ENCODE assay signal across 20 cellular contexts in genomic region chr3:134474956-134475355, GRCh38. TPM values are rescaled to one million over a fixed set of nuclear protein-coding genes. Genes with fewer than 3 reads are reported as not detected.
DNase-seq lines count a peak whose midpoint lies in the region; ATAC-seq and TF ChIP-seq lines count a peak whose summit lies in the region.
"Had no signal": no experiment of that assay in that cellular context is flagged by ENCODE, and none has a peak within 500 bp of the region (broad histone marks: within the 10 kb centered on the region; RNA-seq: fewer than 3 reads in every experiment).

No MANE protein-coding gene starts in this region.

- ATAC-seq in RWPE2 (ENCODE audit: low read depth) = no peak

- POLR2A ChIA-PET in Caco-2 (lab: Charles Lee) = interaction anchor here (0.9 kb wide), 1 partner anchor 165 kb away, joined by 3 read pairs; no protein-coding TSS in a partner anchor

- H3K9me3 Mint-ChIP-seq in Caco-2 (ENCODE audit: unreplicated experiment) (no peaks in the 10 kb centered on the region), nephron progenitor cell (no peaks in the 10 kb centered on the region)

- WGBS in stomach, 5 donors = 83 to 87% (median 86%) methylated on average over 5 of the region's 5 CpGs

- H3K27ac ChIP-seq in RWPE2 (ENCODE audit: poor library complexity, severe bottlenecking) (peak overlapping the region; percentile 66), epithelial cell of prostate (peak overlapping the region; percentile 69), stomach (no peak overlapping the region)

- H3K36me3 Mint-ChIP-seq in Caco-2 (ENCODE audit: insufficient read depth, unreplicated experiment) = peaks cover 18% of the 10 kb centered on the region
- H3K36me3 Mint-ChIP-seq in nephron progenitor cell (ENCODE audit: low read depth) = peaks cover 15% of the 10 kb centered on the region

- intact Hi-C loops in Caco-2 (cut with micrococcal nuclease; ENCODE audit: unreplicated experiment) = loop anchor here (1.0 to 5.0 kb wide), 5 partner anchors 101 to 278 kb away; partner anchors contain the start of gene AMOTL2
- intact Hi-C loops in stomach (cut with DNase I; ENCODE audit: low total_unique reads) = loop anchor here (5.0 to 10.0 kb wide), 3 partner anchors 100 to 260 kb away; partner anchors contain the start of gene AMOTL2

- no TSS peak for BruUV-seq in Caco-2 (replicated peaks; lab: Mats Ljungman, UMichigan)

- H3K9me3 ChIP-seq in Caco-2 (no peaks in the 10 kb centered on the region), RWPE2 (ENCODE audit: severe bottlenecking) (no peaks in the 10 kb centered on the region), stomach (no peaks in the 10 kb centered on the region)

- peaks cover 2% of the 10 kb centered on the region; the same call in 1 of the 2 replicates for H3K36me3 ChIP-seq in Caco-2 (ENCODE audit: control insufficient read depth, insufficient read depth, low read length)
- peaks cover 34% of the 10 kb centered on the region for H3K36me3 ChIP-seq in RWPE2 (ENCODE audit: low read depth)
- H3K36me3 ChIP-seq in stomach = peaks cover 17 to 45% (median 36%) of the 10 kb centered on the region in 4 donors

- CTCF ChIA-PET in Caco-2 (lab: Charles Lee) = interaction anchor here (0.6 to 3.9 kb wide), 4 partner anchors 110 to 167 kb away, joined by 3 to 37 read pairs (median 16); no protein-coding TSS in a partner anchor

- H3K4me1 ChIP-seq in Caco-2 = peaks cover 42% of the 10 kb centered on the region
- H3K4me1 ChIP-seq in RWPE2 (ENCODE audit: insufficient read depth, poor library complexity, severe bottlenecking) = peaks cover 44% of the 10 kb centered on the region
- peaks cover 9 to 48% (median 32%) of the 10 kb centered on the region in 4 donors for H3K4me1 ChIP-seq in stomach

- H3K27ac Mint-ChIP-seq in Caco-2 (ENCODE audit: unreplicated experiment) (peak overlapping the region; percentile 12), nephron progenitor cell (peak overlapping the region; percentile 68)

- H3K4me3 ChIP-seq in Caco-2 (ENCODE audit: low read depth, low read length) = no peak overlapping the region
- H3K4me3 ChIP-seq in RWPE2 (ENCODE audit: severe bottlenecking) = no peak overlapping the region
- no peak overlapping the region for H3K4me3 ChIP-seq in stomach

- H3K4me1 Mint-ChIP-seq in Caco-2 (ENCODE audit: low read depth, unreplicated experiment) (peaks cover 10% of the 10 kb centered on the region), nephron progenitor cell (peaks cover 29% of the 10 kb centered on the region)

- TF ChIP-seq EP300 in stomach (IDR thresholded peaks at IDR 0.05) = no peak

- no peak for TF ChIP-seq POLR2A in stomach (IDR thresholded peaks at IDR 0.05)

- TF ChIP-seq CTCF in Caco-2 (IDR thresholded peaks at IDR 0.05; ENCODE audit: insufficient read depth in 1 of 2, low read depth in 1 of 2, low read length in 1 of 2, severe bottlenecking in 1 of 2, unreplicated experiment in 1 of 2) (no peak), RWPE2 (IDR thresholded peaks at IDR 0.05; ENCODE audit: poor library complexity, severe bottlenecking) (no peak), nephron progenitor cell (IDR thresholded peaks at IDR 0.05) (no peak), stomach (IDR thresholded peaks at IDR 0.05) (no peak)

- H3K27me3 Mint-ChIP-seq in Caco-2 (ENCODE audit: insufficient read depth, unreplicated experiment) (no peaks in the 10 kb centered on the region), nephron progenitor cell (ENCODE audit: low read depth, poor library complexity) (no peaks in the 10 kb centered on the region)

- DNase-seq in Caco-2 (no peak), RWPE2 (ENCODE audit: low spot score) (no peak), epithelial cell of prostate (ENCODE audit: low read depth, low spot score) (no peak), nephron progenitor cell (no peak), DMS153 (lab: John Stamatoyannopoulos, UW) (no peak), stomach (no peak), HuH-7 (ENCODE audit: low spot score) (no peak)
- DNase-seq: 8988T, ACHN, DMS79, KBM-7, MM.1S, NCI-H1417, NCI-H1694 treated with DMSO at 0.1 percent for 48 hours, NCI-H2081, NCI-H226, NCI-H510A, NCI-H69, RPMI8226, SHP77 treated with DMSO at 0.1 percent for 48 hours had no signal

- H3K27me3 ChIP-seq in Caco-2 (replicated peaks; ENCODE audit: control insufficient read depth, insufficient read depth, low read length) (no peaks in the 10 kb centered on the region), RWPE2 (ENCODE audit: insufficient read depth, poor library complexity, severe bottlenecking) (no peaks in the 10 kb centered on the region), stomach (no peaks in the 10 kb centered on the region)

- no peak overlapping the region for H3K4me3 Mint-ChIP-seq in Caco-2 (ENCODE audit: unreplicated experiment)
- no peak overlapping the region for H3K4me3 Mint-ChIP-seq in nephron progenitor cell

RNA-seq across cellular contexts. Expression of gene ANAPC13, which starts 10.8 kb away (rescaled TPM):
- total RNA-seq in Caco-2 (2022) (47.6 and 57.0 TPM in 2 replicates), stomach (10 to 100 TPM in 4 of 5 donors, 1 to 10 TPM in 1; 3.2 to 73.3 (median 29.9) TPM)
- 100 to 1,000 TPM in 1 of 3 donors, 10 to 100 TPM in 2; 57.6 to 130 (median 85.4) TPM for polyA plus RNA-seq in stomach

RNA-seq across cellular contexts. Expression of gene CEP63, which starts 10.9 kb away (rescaled TPM):
- total RNA-seq in Caco-2 (2022) (21.3 and 21.9 TPM in 2 replicates), stomach (100 to 1,000 TPM in 1 of 5 donors, 10 to 100 TPM in 3, 1 to 10 TPM in 1; 8.1 to 104 (median 47.4) TPM)
- 10 to 100 TPM; 12.8 to 16.3 (median 14.7) TPM for polyA plus RNA-seq in stomach

Comparison
In these comparisons a context has a peak if more than half of its experiments do, and no peak if none do; other contexts are left out.
1. H3K27ac ChIP-seq: peak in RWPE2 (single experiment) and epithelial cell of prostate (single experiment); none in stomach (0 of 5).